Comparison of ENCODE assay signal across 9 cellular contexts in genomic region chr6:1624848-1625341, GRCh38. TPM values are rescaled to one million over a fixed set of nuclear protein-coding genes. Genes with fewer than 3 reads are reported as not detected.
A peak's percentile ranks its signal among the peaks of the same experiment; 100 is the strongest.
DNase-seq lines count a peak whose midpoint lies in the region; ATAC-seq and TF ChIP-seq lines count a peak whose summit lies in the region.
"Had no signal": no experiment of that assay in that cellular context is flagged by ENCODE, and none has a peak within 500 bp of the region (broad histone marks: within the 10 kb centered on the region; RNA-seq: fewer than 3 reads in every experiment).

No MANE protein-coding gene starts in this region.

- ATAC-seq in natural killer cell (peak in 1 of 3 donors; percentile 43), GM21360 (IDR thresholded peaks at IDR 0.05; ENCODE audit: unreplicated experiment) (no peak), HG02759 (IDR thresholded peaks at IDR 0.05; ENCODE audit: unreplicated experiment) (no peak)

- H3K4me3 Mint-ChIP-seq in natural killer cell: peak overlapping the region; percentile 67

- H3K9me3 Mint-ChIP-seq in natural killer cell: no peaks in the 10 kb centered on the region

- H3K4me1 Mint-ChIP-seq in natural killer cell: peaks cover 14 to 16% of the 10 kb centered on the region in 2 donors

- H3K4me1 ChIP-seq in Peyer's patch (peaks cover 0 to 19% (median 2%) of the 10 kb centered on the region in 4 donors), esophagus squamous epithelium (peaks cover 4 to 29% (median 9%) of the 10 kb centered on the region in 3 donors)

- intact Hi-C loops in esophagus squamous epithelium (cut with DNase I) (no loop called here), natural killer cell (cut with micrococcal nuclease) (no loop called here)

- H3K4me3 ChIP-seq in GM08714 (ENCODE audit: low read length): peak overlapping the region; percentile 72; the same call in 1 of the 2 replicates
- peak overlapping the region; percentile 27 to 48 (median 39) for H3K4me3 ChIP-seq in Peyer's patch
- peak overlapping the region; percentile 51 to 76 (median 58) for H3K4me3 ChIP-seq in esophagus squamous epithelium

- H3K9me3 ChIP-seq in Peyer's patch (no peaks in the 10 kb centered on the region), esophagus squamous epithelium (no peaks in the 10 kb centered on the region)

- no peak overlapping the region for H3K27ac Mint-ChIP-seq in natural killer cell

- peak in 1 of 3 donors; percentile 49 for DNase-seq in Peyer's patch
- DNase-seq in esophagus squamous epithelium (lab: John Stamatoyannopoulos, UW): no peak
- DNase-seq in natural killer cell: no peak
- no peak for DNase-seq in NK-92 (lab: John Stamatoyannopoulos, UW; ENCODE audit: unreplicated experiment)
- DNase-seq in SK-N-DZ (ENCODE audit: low spot score): no peak

- H3K36me3 Mint-ChIP-seq in natural killer cell: no peaks in the 10 kb centered on the region

- WGBS in esophagus squamous epithelium, 2 donors: 0 to 1% methylated on average over 7 to 39 of the region's 41 CpGs

- H3K27ac ChIP-seq in Peyer's patch (no peak overlapping the region), esophagus squamous epithelium (peak overlapping the region; percentile 66 to 82 (median 68))
- H3K27ac ChIP-seq: KMS-11 had no signal

- H3K27me3 ChIP-seq in Peyer's patch (peaks cover 0 to 12% of the 10 kb centered on the region in 2 donors), esophagus squamous epithelium (peaks cover 0 to 96% (median 4%) of the 10 kb centered on the region in 4 donors)

- TF ChIP-seq CTCF in Peyer's patch (IDR thresholded peaks at IDR 0.05) (no peak), esophagus squamous epithelium (IDR thresholded peaks at IDR 0.05) (no peak), natural killer cell (IDR thresholded peaks at IDR 0.05) (no peak)

- peaks cover 43 to 63% of the 10 kb centered on the region in 2 donors for H3K27me3 Mint-ChIP-seq in natural killer cell (ENCODE audit: low read depth in 2 of 2)

- TF ChIP-seq POLR2A in Peyer's patch (IDR thresholded peaks at IDR 0.05) (no peak), esophagus squamous epithelium (IDR thresholded peaks at IDR 0.05) (peak in 1 of 4 donors; percentile 11)

- H3K36me3 ChIP-seq in Peyer's patch (peaks cover 0 to 26% (median 0%) of the 10 kb centered on the region in 3 donors), esophagus squamous epithelium (peaks cover 0 to 7% (median 0%) of the 10 kb centered on the region in 3 donors)

RNA-seq across cellular contexts. Expression of gene FOXC1, which starts 15.2 kb away (rescaled TPM):
- 1 to 10 TPM in 3 of 4 donors, not detected in 1; 1.6 to 3.3 (median 2.7) TPM for total RNA-seq in Peyer's patch
- 1 to 10 TPM; 2.2 to 6.0 (median 3.4) TPM for total RNA-seq in esophagus squamous epithelium
- total RNA-seq in natural killer cell: under 1 TPM in 2 of 3 donors, not detected in 1; 0.16 to 0.21 TPM
- polyA plus RNA-seq in SK-N-DZ (2014; cell fraction: cytosol; rRNA removed): 14.2 and 15.1 TPM in 2 replicates
- polyA plus RNA-seq in SK-N-DZ (2014; cell fraction: nucleus; rRNA removed): 10.1 and 11.9 TPM in 2 replicates

Comparison
In these comparisons a context has a peak if more than half of its experiments do, and no peak if none do; other contexts are left out.
1. H3K27ac ChIP-seq: peak in esophagus squamous epithelium (4 of 4); none in Peyer's patch (0 of 4).
2. Peak in every context shown above with its lines, with median percentiles within 50 percentile points of each other: H3K4me3 ChIP-seq.